In the genomic region with DNA sequence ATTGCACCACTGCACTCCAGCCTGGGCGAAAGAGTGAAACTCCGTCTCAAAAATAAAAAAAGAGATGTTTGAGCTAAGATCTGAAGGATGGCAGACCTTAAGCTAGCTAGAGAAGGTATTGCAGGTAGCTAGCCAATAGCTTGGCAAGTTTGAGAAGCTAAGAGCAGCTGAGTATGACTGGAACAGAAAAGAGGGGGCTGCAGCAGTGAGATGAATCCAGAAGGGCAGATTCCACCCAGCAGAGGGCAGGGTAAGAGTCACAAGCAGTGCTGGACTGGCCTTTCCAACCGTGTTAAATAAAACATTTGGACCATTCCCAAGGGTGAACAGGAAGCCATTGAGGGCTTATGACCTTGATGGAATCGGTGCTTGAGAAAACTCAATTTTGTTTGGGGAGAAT, we compare ENCODE assay signal across 6 cellular contexts. TPM values are rescaled to one million over a fixed set of nuclear protein-coding genes. Genes with fewer than 3 reads are reported as not detected.
DNase-seq lines count a peak whose midpoint lies in the region; FAIRE-seq and TF ChIP-seq lines count a peak whose summit lies in the region.

No MANE protein-coding gene starts in this region.

- H3K4me3 ChIP-seq in bronchial epithelial cell (ENCODE audit: low read depth, low read length), result no peak overlapping the region

- peak; percentile 53 for TF ChIP-seq CTCF in bronchial epithelial cell (IDR thresholded peaks at IDR 0.05; ENCODE audit: insufficient read depth, low read length, severe bottlenecking)

- H3K36me3 ChIP-seq in bronchial epithelial cell (ENCODE audit: control insufficient read depth, insufficient read depth, low read length), result no peaks in the 10 kb centered on the region

- no peaks in the 10 kb centered on the region for H3K27me3 ChIP-seq in bronchial epithelial cell (ENCODE audit: control insufficient read depth, insufficient read depth, low read length)

- DNase-seq in DMS53 (lab: John Stamatoyannopoulos, UW) (peak; percentile 46), DMS53 treated with DMSO at 0.1 percent for 48 hours (lab: John Stamatoyannopoulos, UW; ENCODE audit: unreplicated experiment) (no peak), bronchial epithelial cell (ENCODE audit: low read depth) (no peak), renal cortical epithelial cell (ENCODE audit: low read depth) (peak; percentile 58), amniotic stem cell (lab: John Stamatoyannopoulos, UW) (no peak)
- no peak for DNase-seq in stimulated activated CD4-positive, alpha-beta T cell treated with anti-CD3 and anti-CD28 coated beads, Interleukin-4, amount 100 ng/mL, for 4 hours

- FAIRE-seq in bronchial epithelial cell (lab: Jason Lieb, UNC), result no peak

RNA-seq across cellular contexts. Expression of gene PHAF1, which starts 5.7 kb away (rescaled TPM):
- total RNA-seq in bronchial epithelial cell, result 7.6 and 16.3 TPM in 2 replicates
- 9.0 and 25.5 TPM in 2 replicates for total RNA-seq in renal cortical epithelial cell

RNA-seq across cellular contexts. Expression of gene B3GNT9, which starts 46.7 kb away (rescaled TPM):
- 8.7 and 11.4 TPM in 2 replicates for total RNA-seq in bronchial epithelial cell
- 11.6 and 27.4 TPM in 2 replicates for total RNA-seq in renal cortical epithelial cell

RNA-seq across cellular contexts. Expression of gene TRADD, which starts 55.6 kb away (rescaled TPM):
- 31.9 and 35.8 TPM in 2 replicates for total RNA-seq in bronchial epithelial cell
- 26.2 and 45.8 TPM in 2 replicates for total RNA-seq in renal cortical epithelial cell

RNA-seq across cellular contexts. Expression of gene FBXL8, which starts 55.7 kb away (rescaled TPM):
- total RNA-seq in bronchial epithelial cell (4.1 and 4.5 TPM in 2 replicates), renal cortical epithelial cell (13.5 TPM in 2 replicates)

Comparison
In these comparisons a context has a peak if more than half of its experiments do, and no peak if none do; other contexts are left out.
1. DNase-seq: peak in DMS53 (single experiment) and renal cortical epithelial cell (single experiment); none in DMS53 treated with DMSO at 0.1 percent for 48 hours (single experiment), bronchial epithelial cell (single experiment), stimulated activated CD4-positive, alpha-beta T cell treated with anti-CD3 and anti-CD28 coated beads, Interleukin-4, amount 100 ng/mL, for 4 hours (0 of 2) and amniotic stem cell (single experiment).